17 cellular contexts compared by ENCODE assay signal in the genomic region with DNA sequence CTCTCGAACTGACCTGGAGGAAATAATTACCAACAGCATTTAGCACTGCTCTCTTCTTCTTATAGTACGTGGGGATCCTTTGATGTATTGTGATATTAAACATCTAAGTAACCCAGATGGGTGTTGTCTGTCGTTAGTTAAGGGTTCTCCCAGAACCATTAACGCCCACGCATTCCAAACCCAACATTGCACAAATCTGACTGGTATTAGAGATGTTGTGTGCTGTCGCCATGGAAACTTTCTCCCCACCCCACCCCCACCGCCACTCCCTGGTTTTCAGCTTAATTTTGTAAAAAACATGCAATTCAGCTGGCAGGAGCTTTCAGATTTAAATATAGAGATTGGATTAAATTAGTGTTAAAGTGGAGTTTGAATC.
"Had no signal": no experiment of that assay in that cellular context is flagged by ENCODE, and none has a peak within 500 bp of the region (broad histone marks: within the 10 kb centered on the region; RNA-seq: fewer than 3 reads in every experiment).

No MANE protein-coding gene starts in this region.

- H3K9me3 ChIP-seq: heart left ventricle, neutrophil, right lobe of liver, suprapubic skin had no signal

- H3K27ac ChIP-seq: coronary artery, heart left ventricle, neutrophil, right lobe of liver, suprapubic skin had no signal

- H3K27me3 ChIP-seq: right lobe of liver had no signal

- DNase-seq: activated B cell treated with CpG ODN at 0.5 μM for 24 hours; activated CD4-positive, alpha-beta T cell treated with anti-CD3 and anti-CD28 coated beads for 48 hours; activated CD8-positive, alpha-beta T cell treated with anti-CD3 and anti-CD28 coated beads for 36 hours; activated effector memory CD4-positive, alpha-beta T cell treated with Interleukin-2 at 50 U/mL for 16 hours; activated T-cell treated with anti-CD3 and anti-CD28 coated beads, Interleukin-2, amount 50 U/mL, for 4 hours; effector CD8-positive, alpha-beta T cell; heart left ventricle; immature natural killer cell; mammary epithelial cell; naive thymus-derived CD4-positive, alpha-beta T cell; right lobe of liver had no signal

- H3K36me3 Mint-ChIP-seq: activated naive CD4-positive, alpha-beta T cell treated with anti-CD3 and anti-CD28 coated beads, Interleukin-2, amount 50 U/mL, for 24 hours; immature natural killer cell; naive thymus-derived CD4-positive, alpha-beta T cell had no signal

- ATAC-seq: activated CD8-positive, alpha-beta T cell treated with anti-CD3 and anti-CD28 coated beads for 36 hours; activated T-cell treated with anti-CD3 and anti-CD28 coated beads, Interleukin-2, amount 50 U/mL, for 4 hours; heart left ventricle; naive thymus-derived CD4-positive, alpha-beta T cell; right lobe of liver had no signal

- H3K4me3 Mint-ChIP-seq: activated B cell treated with CpG ODN at 0.5 μM for 24 hours; activated CD8-positive, alpha-beta T cell treated with anti-CD3 and anti-CD28 coated beads for 36 hours; activated naive CD4-positive, alpha-beta T cell treated with anti-CD3 and anti-CD28 coated beads, Interleukin-2, amount 50 U/mL, for 24 hours; activated T-cell treated with anti-CD3 and anti-CD28 coated beads, Interleukin-2, amount 50 U/mL, for 4 hours; central memory CD8-positive, alpha-beta T cell; immature natural killer cell; naive thymus-derived CD4-positive, alpha-beta T cell; stimulated activated naive CD8-positive, alpha-beta T cell treated with anti-CD3 and anti-CD28 coated beads, Interleukin-15, Interleukin-2, amounts not matched to agents 100 ng/mL and 50 ng/mL, for 24 hours had no signal

- H3K27ac Mint-ChIP-seq: activated B cell treated with CpG ODN at 0.5 μM for 24 hours; activated CD8-positive, alpha-beta T cell treated with anti-CD3 and anti-CD28 coated beads for 36 hours; activated naive CD4-positive, alpha-beta T cell treated with anti-CD3 and anti-CD28 coated beads, Interleukin-2, amount 50 U/mL, for 24 hours; immature natural killer cell; naive thymus-derived CD4-positive, alpha-beta T cell had no signal

- H3K9me3 Mint-ChIP-seq: activated B cell treated with CpG ODN at 0.5 μM for 24 hours; activated CD8-positive, alpha-beta T cell treated with anti-CD3 and anti-CD28 coated beads for 36 hours; activated naive CD4-positive, alpha-beta T cell treated with anti-CD3 and anti-CD28 coated beads, Interleukin-2, amount 50 U/mL, for 24 hours; activated T-cell treated with anti-CD3 and anti-CD28 coated beads, Interleukin-2, amount 50 U/mL, for 4 hours; central memory CD8-positive, alpha-beta T cell; immature natural killer cell; stimulated activated naive CD8-positive, alpha-beta T cell treated with anti-CD3 and anti-CD28 coated beads, Interleukin-15, Interleukin-2, amounts not matched to agents 100 ng/mL and 50 ng/mL, for 24 hours had no signal

- H3K4me1 ChIP-seq: heart left ventricle, right lobe of liver had no signal

- H3K4me3 ChIP-seq: coronary artery, heart left ventricle, right lobe of liver, suprapubic skin had no signal

- H3K36me3 ChIP-seq: heart left ventricle, neutrophil, right lobe of liver, suprapubic skin had no signal

- H3K4me1 Mint-ChIP-seq: activated naive CD4-positive, alpha-beta T cell treated with anti-CD3 and anti-CD28 coated beads, Interleukin-2, amount 50 U/mL, for 24 hours; central memory CD8-positive, alpha-beta T cell had no signal
